1 cellular context compared by ENCODE assay signal in the genomic region with DNA sequence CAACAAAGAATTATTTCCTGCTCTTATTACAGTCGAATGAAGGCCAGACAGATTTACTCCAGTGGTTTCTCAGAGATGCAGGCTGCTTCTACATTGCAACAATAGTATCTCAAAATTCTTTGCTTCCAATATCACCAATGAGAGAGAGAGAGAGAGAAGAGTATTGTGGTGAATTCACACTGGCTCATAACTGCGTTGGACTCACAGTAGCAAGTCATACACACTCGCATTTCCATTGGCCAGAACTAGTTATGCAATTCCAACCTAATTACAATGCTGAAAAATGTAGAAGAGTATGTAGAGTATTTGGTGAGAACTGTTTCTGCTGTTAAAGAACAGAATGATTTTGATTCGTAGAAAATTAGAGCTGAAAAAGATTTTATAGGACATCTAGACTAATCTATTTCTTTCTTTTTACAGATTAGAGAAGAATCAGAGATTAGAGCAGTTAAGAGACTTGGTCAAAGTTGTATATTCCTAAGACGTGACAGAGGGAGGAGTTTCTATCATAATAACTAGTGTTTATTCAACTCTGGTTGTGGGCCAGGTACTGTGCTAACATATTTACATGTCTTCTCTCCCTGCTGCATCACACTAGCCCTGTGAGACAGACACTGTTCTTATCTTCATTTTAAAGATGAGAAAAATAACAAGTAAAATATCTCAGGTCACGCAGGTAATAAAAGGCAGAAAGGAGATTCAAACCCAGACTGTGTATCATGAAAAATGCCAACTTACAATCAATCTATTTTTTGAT.
TF ChIP-seq lines count a peak whose summit lies in the region.

No MANE protein-coding gene starts in this region.

TF ChIP-seq in WTC11, 78 proteins besides CTCF, POLR2A, EP300 and RAD21:
- TF ChIP-seq ZNF263 (CRISPR knock-in tag; IDR thresholded peaks at IDR 0.05; ENCODE audit: low read depth) (no peak), FOXP1 (CRISPR knock-in tag; IDR thresholded peaks at IDR 0.05; ENCODE audit: borderline replicate concordance) (no peak), ELF4 (CRISPR knock-in tag; IDR thresholded peaks at IDR 0.05; ENCODE audit: low read depth) (no peak), MYBL2 (CRISPR knock-in tag; IDR thresholded peaks at IDR 0.05) (no peak), ZNF423 (CRISPR knock-in tag; IDR thresholded peaks at IDR 0.05) (no peak), SMAD3 (CRISPR knock-in tag; IDR thresholded peaks at IDR 0.05; ENCODE audit: borderline replicate concordance) (no peak), NFATC4 (CRISPR knock-in tag; IDR thresholded peaks at IDR 0.05) (no peak), ZNF232 (CRISPR knock-in tag; IDR thresholded peaks at IDR 0.05) (no peak), ZNF121 (CRISPR knock-in tag; IDR thresholded peaks at IDR 0.05) (no peak), ZNF671 (CRISPR knock-in tag; IDR thresholded peaks at IDR 0.05) (no peak)
- TF ChIP-seq, protein P1, sequence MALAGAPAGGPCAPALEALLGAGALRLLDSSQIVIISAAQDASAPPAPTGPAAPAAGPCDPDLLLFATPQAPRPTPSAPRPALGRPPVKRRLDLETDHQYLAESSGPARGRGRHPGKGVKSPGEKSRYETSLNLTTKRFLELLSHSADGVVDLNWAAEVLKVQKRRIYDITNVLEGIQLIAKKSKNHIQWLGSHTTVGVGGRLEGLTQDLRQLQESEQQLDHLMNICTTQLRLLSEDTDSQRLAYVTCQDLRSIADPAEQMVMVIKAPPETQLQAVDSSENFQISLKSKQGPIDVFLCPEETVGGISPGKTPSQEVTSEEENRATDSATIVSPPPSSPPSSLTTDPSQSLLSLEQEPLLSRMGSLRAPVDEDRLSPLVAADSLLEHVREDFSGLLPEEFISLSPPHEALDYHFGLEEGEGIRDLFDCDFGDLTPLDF (CRISPR knock-in tag; IDR thresholded peaks at IDR 0.05), result no peak
- TF ChIP-seq, protein P2, sequence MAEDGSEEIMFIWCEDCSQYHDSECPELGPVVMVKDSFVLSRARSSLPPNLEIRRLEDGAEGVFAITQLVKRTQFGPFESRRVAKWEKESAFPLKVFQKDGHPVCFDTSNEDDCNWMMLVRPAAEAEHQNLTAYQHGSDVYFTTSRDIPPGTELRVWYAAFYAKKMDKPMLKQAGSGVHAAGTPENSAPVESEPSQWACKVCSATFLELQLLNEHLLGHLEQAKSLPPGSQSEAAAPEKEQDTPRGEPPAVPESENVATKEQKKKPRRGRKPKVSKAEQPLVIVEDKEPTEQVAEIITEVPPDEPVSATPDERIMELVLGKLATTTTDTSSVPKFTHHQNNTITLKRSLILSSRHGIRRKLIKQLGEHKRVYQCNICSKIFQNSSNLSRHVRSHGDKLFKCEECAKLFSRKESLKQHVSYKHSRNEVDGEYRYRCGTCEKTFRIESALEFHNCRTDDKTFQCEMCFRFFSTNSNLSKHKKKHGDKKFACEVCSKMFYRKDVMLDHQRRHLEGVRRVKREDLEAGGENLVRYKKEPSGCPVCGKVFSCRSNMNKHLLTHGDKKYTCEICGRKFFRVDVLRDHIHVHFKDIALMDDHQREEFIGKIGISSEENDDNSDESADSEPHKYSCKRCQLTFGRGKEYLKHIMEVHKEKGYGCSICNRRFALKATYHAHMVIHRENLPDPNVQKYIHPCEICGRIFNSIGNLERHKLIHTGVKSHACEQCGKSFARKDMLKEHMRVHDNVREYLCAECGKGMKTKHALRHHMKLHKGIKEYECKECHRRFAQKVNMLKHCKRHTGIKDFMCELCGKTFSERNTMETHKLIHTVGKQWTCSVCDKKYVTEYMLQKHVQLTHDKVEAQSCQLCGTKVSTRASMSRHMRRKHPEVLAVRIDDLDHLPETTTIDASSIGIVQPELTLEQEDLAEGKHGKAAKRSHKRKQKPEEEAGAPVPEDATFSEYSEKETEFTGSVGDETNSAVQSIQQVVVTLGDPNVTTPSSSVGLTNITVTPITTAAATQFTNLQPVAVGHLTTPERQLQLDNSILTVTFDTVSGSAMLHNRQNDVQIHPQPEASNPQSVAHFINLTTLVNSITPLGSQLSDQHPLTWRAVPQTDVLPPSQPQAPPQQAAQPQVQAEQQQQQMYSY (CRISPR knock-in tag; IDR thresholded peaks at IDR 0.05), result no peak
